Comparison of ENCODE assay signal across 23 cellular contexts in genomic region chr1:84705503-84705902, GRCh38.
"Had no signal": no experiment of that assay in that cellular context is flagged by ENCODE, and none has a peak within 500 bp of the region (broad histone marks: within the 10 kb centered on the region; RNA-seq: fewer than 3 reads in every experiment).

No MANE protein-coding gene starts in this region.

- H3K4me3 ChIP-seq: heart left ventricle, ovary, prostate gland, thoracic aorta, upper lobe of left lung had no signal

- H3K27ac ChIP-seq: heart left ventricle, neutrophil, ovary, prostate gland, thoracic aorta, upper lobe of left lung, WERI-Rb-1 had no signal

- H3K4me1 ChIP-seq: prostate gland, upper lobe of left lung had no signal

- H3K36me3 ChIP-seq: heart left ventricle, neutrophil, ovary, prostate gland, thoracic aorta, upper lobe of left lung, WERI-Rb-1 had no signal

- H3K9me3 ChIP-seq: heart left ventricle, neutrophil, ovary, prostate gland, thoracic aorta, upper lobe of left lung had no signal

- H3K27ac Mint-ChIP-seq: activated CD8-positive, alpha-beta T cell treated with anti-CD3 and anti-CD28 coated beads, Interleukin-2, amount 10 ng/mL, durations not matched to agents 7 days and 5 days; activated naive CD8-positive, alpha-beta T cell treated with anti-CD3 and anti-CD28 coated beads, Interleukin-2, amount 50 U/mL, for 24 hours; activated T-helper 1 cell treated with anti-CD3 and anti-CD28 coated beads, Interleukin-12 subunit alpha, Interleukin-12 subunit beta, Interleukin-2, Interleukin-4 antibody, amounts not matched to agents 30 ng/mL and 10 ng/mL and 1 ng/mL, durations not matched to agents 14 hours and 24 hours and 36 hours; dendritic cell treated with granulocyte-macrophage colony-stimulating factor and Interleukin-4, amounts not matched to agents 40 ng/mL and 50 ng/mL, for 4 days; nephron had no signal

- H3K9me3 Mint-ChIP-seq: activated naive CD8-positive, alpha-beta T cell treated with anti-CD3 and anti-CD28 coated beads, Interleukin-2, amount 50 U/mL, for 24 hours; activated T-helper 1 cell treated with anti-CD3 and anti-CD28 coated beads, Interleukin-12 subunit alpha, Interleukin-12 subunit beta, Interleukin-2, Interleukin-4 antibody, amounts not matched to agents 30 ng/mL and 10 ng/mL and 1 ng/mL, durations not matched to agents 14 hours and 24 hours and 36 hours; dendritic cell treated with granulocyte-macrophage colony-stimulating factor and Interleukin-4, amounts not matched to agents 40 ng/mL and 50 ng/mL, for 4 days; nephron had no signal

- DNase-seq: activated CD4-positive, alpha-beta T cell treated with anti-CD3 and anti-CD28 coated beads, Interleukin-2, amount 50 U/mL, for 1 hour; activated CD4-positive, CD25-positive, alpha-beta regulatory T cell treated with anti-CD3 and anti-CD28 coated beads, Interleukin-2, amount 50 U/mL, for 72 hours; activated CD8-positive, alpha-beta T cell treated with anti-CD3 and anti-CD28 coated beads, Interleukin-2, amount 10 ng/mL, durations not matched to agents 7 days and 5 days; activated gamma-delta T cell; activated naive CD4-positive, alpha-beta T cell treated with anti-CD3 and anti-CD28 coated beads, Interleukin-2, amount 50 U/mL, for 16 hours; activated naive CD8-positive, alpha-beta T cell treated with anti-CD3 and anti-CD28 coated beads, Interleukin-2, amount 50 U/mL, for 24 hours; effector CD4-positive, alpha-beta T cell; heart left ventricle; islet precursor cell; left cardiac atrium; ovary; stimulated activated CD4-positive, alpha-beta T cell treated with anti-CD3 and anti-CD28 coated beads, Interleukin-2, amount 100 ng/mL, for 48 hours; stimulated activated CD8-positive, alpha-beta memory T cell treated with anti-CD3 and anti-CD28 coated beads, Interleukin-4, amount 100 ng/mL, for 48 hours; stimulated activated naive CD4-positive, alpha-beta T cell treated with Interleukin-2 at 50 U/mL for 16 hours; upper lobe of left lung; WERI-Rb-1 had no signal

- H3K27me3 ChIP-seq: neutrophil, ovary, upper lobe of left lung had no signal

- ATAC-seq: activated CD8-positive, alpha-beta T cell treated with anti-CD3 and anti-CD28 coated beads, Interleukin-2, amount 10 ng/mL, durations not matched to agents 7 days and 5 days; activated naive CD8-positive, alpha-beta T cell treated with anti-CD3 and anti-CD28 coated beads, Interleukin-2, amount 50 U/mL, for 24 hours; heart left ventricle; left cardiac atrium had no signal

- H3K27me3 Mint-ChIP-seq: dendritic cell treated with granulocyte-macrophage colony-stimulating factor and Interleukin-4, amounts not matched to agents 40 ng/mL and 50 ng/mL, for 4 days had no signal

- FAIRE-seq: endometrium had no signal

- H3K4me3 Mint-ChIP-seq: activated CD8-positive, alpha-beta T cell treated with anti-CD3 and anti-CD28 coated beads, Interleukin-2, amount 10 ng/mL, durations not matched to agents 7 days and 5 days; activated naive CD8-positive, alpha-beta T cell treated with anti-CD3 and anti-CD28 coated beads, Interleukin-2, amount 50 U/mL, for 24 hours; activated T-helper 1 cell treated with anti-CD3 and anti-CD28 coated beads, Interleukin-12 subunit alpha, Interleukin-12 subunit beta, Interleukin-2, Interleukin-4 antibody, amounts not matched to agents 30 ng/mL and 10 ng/mL and 1 ng/mL, durations not matched to agents 14 hours and 24 hours and 36 hours; dendritic cell treated with granulocyte-macrophage colony-stimulating factor and Interleukin-4, amounts not matched to agents 40 ng/mL and 50 ng/mL, for 4 days; nephron had no signal
